Comparison of ENCODE assay signal across 15 cellular contexts in genomic region chr4:36214735-36215485, GRCh38. TPM values are rescaled to one million over a fixed set of nuclear protein-coding genes. Genes with fewer than 3 reads are reported as not detected.
DNase-seq lines count a peak whose midpoint lies in the region; ATAC-seq and TF ChIP-seq lines count a peak whose summit lies in the region.
"Had no signal": no experiment of that assay in that cellular context is flagged by ENCODE, and none has a peak within 500 bp of the region (broad histone marks: within the 10 kb centered on the region; RNA-seq: fewer than 3 reads in every experiment).

No MANE protein-coding gene starts in this region.

- intact Hi-C loops in mucosa of descending colon (cut with DNase I, micrococcal nuclease), result no loop called here

- H3K9me3 Mint-ChIP-seq in effector memory CD8-positive, alpha-beta T cell, result no peaks in the 10 kb centered on the region
- H3K9me3 Mint-ChIP-seq: CD14-positive monocyte; CD8-positive, alpha-beta T cell; GM23338; H9 had no signal

- H3K27ac Mint-ChIP-seq in effector memory CD8-positive, alpha-beta T cell, result no peak overlapping the region
- H3K27ac Mint-ChIP-seq: CD14-positive monocyte; CD8-positive, alpha-beta T cell; GM23338; H9 had no signal

- H3K4me3 ChIP-seq in mucosa of descending colon, result no peak overlapping the region
- H3K4me3 ChIP-seq: A549, GM23338 had no signal

- peak overlapping the region; percentile 16 to 39 for H3K4me3 Mint-ChIP-seq in effector memory CD8-positive, alpha-beta T cell
- H3K4me3 Mint-ChIP-seq: CD14-positive monocyte; CD8-positive, alpha-beta T cell; GM23338; H9 had no signal

- no peak for ATAC-seq in effector memory CD8-positive, alpha-beta T cell (replicated peaks)
- ATAC-seq in mucosa of descending colon, result no peak
- ATAC-seq: A549; CD8-positive, alpha-beta T cell; GM23338 had no signal

- H3K27ac ChIP-seq in angular gyrus (ENCODE audit: low read depth, low read length), result peak overlapping the region; percentile 93
- H3K27ac ChIP-seq: A549 had no signal

- H3K4me1 Mint-ChIP-seq in effector memory CD8-positive, alpha-beta T cell (ENCODE audit: low read depth in 2 of 2), result peaks cover 30 to 60% of the 10 kb centered on the region in 2 donors
- H3K4me1 Mint-ChIP-seq: H9 had no signal

- H3K36me3 ChIP-seq in mucosa of descending colon (ENCODE audit: low read depth), result no peaks in the 10 kb centered on the region

- peaks cover 3% of the 10 kb centered on the region for H3K4me1 ChIP-seq in mucosa of descending colon (ENCODE audit: low read depth)
- H3K4me1 ChIP-seq: A549, Caco-2 had no signal

- H3K36me3 Mint-ChIP-seq in effector memory CD8-positive, alpha-beta T cell (ENCODE audit: insufficient read depth), result peaks cover 45% of the 10 kb centered on the region

- H3K9me3 ChIP-seq in mucosa of descending colon, result no peaks in the 10 kb centered on the region
- H3K9me3 ChIP-seq: A549, Caco-2 had no signal

- H3K27me3 Mint-ChIP-seq in effector memory CD8-positive, alpha-beta T cell, result no peaks in the 10 kb centered on the region

- no peak for DNase-seq in effector memory CD8-positive, alpha-beta T cell
- DNase-seq in pons (ENCODE audit: low spot score) (peak; percentile 62), hepatic stellate cell (ENCODE audit: low spot score) (no peak), mucosa of descending colon (no peak)
- no peak for DNase-seq in activated CD4-positive, alpha-beta T cell treated with anti-CD3 and anti-CD28 coated beads, Interleukin-2, amount 50 U/mL, for 1 hour
- no peak for DNase-seq in activated CD8-positive, alpha-beta memory T cell treated with anti-CD3 and anti-CD28 coated beads, Interleukin-2, amount 50 U/mL, for 48 hours
- DNase-seq: Caco-2; CD8-positive, alpha-beta T cell; DND-41; GDM1; H9 had no signal

- TF ChIP-seq CTCF in mucosa of descending colon (IDR thresholded peaks at IDR 0.05), result no peak

RNA-seq across cellular contexts. Expression of gene ARAP2, which starts 29.4 kb away (rescaled TPM):
- total RNA-seq in mucosa of descending colon, result 10 to 100 TPM; 21.7 to 27.9 (median 22.5) TPM
